ENCODE assay signal across 12 cellular contexts in genomic region chr12:30965613-30965985, GRCh38. TPM values are rescaled to one million over a fixed set of nuclear protein-coding genes. Genes with fewer than 3 reads are reported as not detected.
A peak's percentile ranks its signal among the peaks of the same experiment; 100 is the strongest.
DNase-seq lines count a peak whose midpoint lies in the region; ATAC-seq and TF ChIP-seq lines count a peak whose summit lies in the region.
"Had no signal": no experiment of that assay in that cellular context is flagged by ENCODE, and none has a peak within 500 bp of the region (broad histone marks: within the 10 kb centered on the region; RNA-seq: fewer than 3 reads in every experiment).

No MANE protein-coding gene starts in this region.

- H3K9me3 Mint-ChIP-seq in CD4-positive, alpha-beta T cell: no peaks in the 10 kb centered on the region
- H3K9me3 Mint-ChIP-seq: memory B cell had no signal

- H3K4me3 ChIP-seq in cardiac muscle cell (no peak overlapping the region), SK-N-SH (ENCODE audit: low read depth in 2 of 2, low read length in 1 of 2) (no peak overlapping the region), hepatocyte (no peak overlapping the region), stomach (no peak overlapping the region)
- H3K4me3 ChIP-seq: GM23248 had no signal

- peaks cover 14% of the 10 kb centered on the region for H3K27me3 Mint-ChIP-seq in CD4-positive, alpha-beta T cell

- H3K4me1 ChIP-seq in cardiac muscle cell (ENCODE audit: low read depth) (peaks cover 21% of the 10 kb centered on the region), SK-N-SH (ENCODE audit: control insufficient read depth in 1 of 2, insufficient read depth in 2 of 2, low read depth in 1 of 2, low read length in 1 of 2) (peaks cover 0 to 15% of the 10 kb centered on the region in 2 experiments; a peak in 1 of 4 replicates), hepatocyte (ENCODE audit: insufficient read depth) (no peaks in the 10 kb centered on the region), stomach (peaks cover 0 to 5% (median 2%) of the 10 kb centered on the region in 4 donors)

- peak; percentile 16 for TF ChIP-seq CTCF in cardiac muscle cell (IDR thresholded peaks at IDR 0.05; ENCODE audit: low read depth, low read length)
- peak; percentile 27; the same call in 1 of the 2 replicates for TF ChIP-seq CTCF in SK-N-SH (IDR thresholded peaks at IDR 0.05)
- peak; percentile 24 for TF ChIP-seq CTCF in hepatocyte (IDR thresholded peaks at IDR 0.05; ENCODE audit: poor library complexity)
- TF ChIP-seq CTCF in stomach (IDR thresholded peaks at IDR 0.05): peak in 1 of 7 experiments; percentile 17
- no peak for TF ChIP-seq CTCF in CD4-positive, alpha-beta T cell (IDR thresholded peaks at IDR 0.05)

- H3K9me2 ChIP-seq in SK-N-SH: no peaks in the 10 kb centered on the region
- no peaks in the 10 kb centered on the region for H3K9me2 ChIP-seq in hepatocyte (replicated peaks; ENCODE audit: insufficient read depth)

- TF ChIP-seq EP300 in SK-N-SH (IDR thresholded peaks at IDR 0.05; ENCODE audit: borderline replicate concordance in 1 of 2, low read depth in 1 of 2, low read length in 1 of 2) (no peak), stomach (IDR thresholded peaks at IDR 0.05) (no peak)

- TF ChIP-seq POLR2A in stomach (IDR thresholded peaks at IDR 0.05): no peak

- H3F3A ChIP-seq in SK-N-SH (replicated peaks; ENCODE audit: insufficient read depth): no peaks in the 10 kb centered on the region

- no peaks in the 10 kb centered on the region for H3K36me3 Mint-ChIP-seq in CD4-positive, alpha-beta T cell (ENCODE audit: low read depth)
- H3K36me3 Mint-ChIP-seq: memory B cell had no signal

- CTCF ChIA-PET in SK-N-SH (lab: Yijun Ruan, JAX): interaction anchor here (0.7 kb wide), 1 partner anchor 19 kb away, joined by 4 read pairs; no protein-coding TSS in a partner anchor
- CTCF ChIA-PET in CD4-positive, alpha-beta T cell (lab: Charles Lee): no interaction called here

- intact Hi-C loops in cardiac septum (cut with DNase I): no loop called here
- intact Hi-C loops in stomach (cut with DNase I; ENCODE audit: low total_unique reads): no loop called here
- intact Hi-C loops in CD4-positive, alpha-beta T cell (cut with DNase I, micrococcal nuclease): no loop called here

- H3K9ac ChIP-seq in SK-N-SH: no peak overlapping the region
- H3K9ac ChIP-seq: GM23248 had no signal

- H3K27ac Mint-ChIP-seq in CD4-positive, alpha-beta T cell: no peak overlapping the region
- H3K27ac Mint-ChIP-seq: memory B cell had no signal

- WGBS in SK-N-SH (ENCODE audit: low lambda C conversion rate): 77% methylated on average over 11 of the region's 11 CpGs
- 76% methylated on average over 11 of the region's 11 CpGs for WGBS in hepatocyte (ENCODE audit: low lambda C conversion rate, missing lambda C conversion rate)
- 61 to 79% (median 70%) methylated on average over 11 of the region's 11 CpGs for WGBS in stomach, 5 donors

- POLR2A ChIA-PET in SK-N-SH (lab: Yijun Ruan, JAX): interaction anchor here (0.6 kb wide), 1 partner anchor 115 kb away, joined by 3 read pairs; no protein-coding TSS in a partner anchor
- POLR2A ChIA-PET in CD4-positive, alpha-beta T cell (lab: Charles Lee): no interaction called here

- no peak for ATAC-seq in CD4-positive, alpha-beta T cell (ENCODE audit: poor library complexity)
- no peak for ATAC-seq in GM21786 (IDR thresholded peaks at IDR 0.05; ENCODE audit: unreplicated experiment)
- ATAC-seq: activated CD4-positive, CD25-positive, alpha-beta regulatory T cell treated with anti-CD3 and anti-CD28 coated beads, Interleukin-2, amount 50 U/mL, for 24 hours had no signal

- TF ChIP-seq RAD21 in SK-N-SH (IDR thresholded peaks at IDR 0.05; ENCODE audit: low read length): peak; percentile 32; the same call in 1 of the 2 replicates

- H3K4me1 Mint-ChIP-seq in CD4-positive, alpha-beta T cell (ENCODE audit: low read depth): no peaks in the 10 kb centered on the region

- H3K27me3 ChIP-seq in cardiac muscle cell (no peaks in the 10 kb centered on the region), SK-N-SH (ENCODE audit: insufficient read depth) (no peaks in the 10 kb centered on the region), hepatocyte (no peaks in the 10 kb centered on the region), stomach (peaks cover 0 to 24% (median 0%) of the 10 kb centered on the region in 3 donors)
- H3K27me3 ChIP-seq in CD4-positive, alpha-beta T cell (ENCODE audit: control insufficient read depth, insufficient read depth, low read length): no peaks in the 10 kb centered on the region

- H3K9me3 ChIP-seq in cardiac muscle cell (ENCODE audit: low read depth): no peaks in the 10 kb centered on the region
- H3K9me3 ChIP-seq in SK-N-SH: no peaks in the 10 kb centered on the region
- H3K9me3 ChIP-seq in hepatocyte (ENCODE audit: low read depth): no peaks in the 10 kb centered on the region
- no peaks in the 10 kb centered on the region for H3K9me3 ChIP-seq in stomach
- no peaks in the 10 kb centered on the region for H3K9me3 ChIP-seq in CD4-positive, alpha-beta T cell (ENCODE audit: control insufficient read depth, low read length)

- no peak overlapping the region for H2AFZ ChIP-seq in SK-N-SH (ENCODE audit: low read depth)
- H2AFZ ChIP-seq in hepatocyte: no peak overlapping the region
- H2AFZ ChIP-seq: GM23248 had no signal

- no peaks in the 10 kb centered on the region for H4K20me1 ChIP-seq in SK-N-SH (ENCODE audit: insufficient read depth)
- H4K20me1 ChIP-seq in hepatocyte (ENCODE audit: insufficient read depth, poor library complexity, severe bottlenecking): no peaks in the 10 kb centered on the region

- H3K79me2 ChIP-seq in SK-N-SH (ENCODE audit: insufficient read depth): no peaks in the 10 kb centered on the region
- no peaks in the 10 kb centered on the region for H3K79me2 ChIP-seq in hepatocyte

- H3K36me3 ChIP-seq in cardiac muscle cell (no peaks in the 10 kb centered on the region), SK-N-SH (replicated peaks in 1 of 2; ENCODE audit: control insufficient read depth in 1 of 2, insufficient read depth in 2 of 2, low read length in 1 of 2) (no peaks in the 10 kb centered on the region), hepatocyte (replicated peaks; ENCODE audit: insufficient read depth, low read depth) (no peaks in the 10 kb centered on the region), stomach (no peaks in the 10 kb centered on the region)

- no peak overlapping the region for H3K27ac ChIP-seq in cardiac muscle cell
- H3K27ac ChIP-seq in SK-N-SH (ENCODE audit: low read depth in 2 of 2, low read length in 1 of 2): no peak overlapping the region
- H3K27ac ChIP-seq in hepatocyte: no peak overlapping the region
- no peak overlapping the region for H3K27ac ChIP-seq in stomach
- H3K27ac ChIP-seq in CD4-positive, alpha-beta T cell (ENCODE audit: low read depth, low read length): no peak overlapping the region
- H3K27ac ChIP-seq: GM23248 had no signal

- H3K4me2 ChIP-seq in SK-N-SH (no peak overlapping the region), hepatocyte (no peak overlapping the region)

- H3K4me3 Mint-ChIP-seq in CD4-positive, alpha-beta T cell: no peak overlapping the region
- H3K4me3 Mint-ChIP-seq: memory B cell had no signal

- DNase-seq in cardiac muscle cell (ENCODE audit: low read depth in 1 of 2, low spot score in 1 of 2): no peak
- no peak for DNase-seq in cardiac septum (ENCODE audit: low spot score)
- no peak for DNase-seq in SK-N-SH
- no peak for DNase-seq in hepatocyte (ENCODE audit: low spot score)
- peak; percentile 40 for DNase-seq in stomach
- DNase-seq in CD4-positive, alpha-beta T cell: no peak
- DNase-seq in DMS153 (lab: John Stamatoyannopoulos, UW): no peak
- DNase-seq: GM23248, SIG-M5 had no signal

TF ChIP-seq in SK-N-SH, 30 proteins besides CTCF, POLR2A, EP300 and RAD21:
- TF ChIP-seq FOXJ3 (CRISPR knock-in tag; IDR thresholded peaks at IDR 0.05) (no peak), GATA2 (CRISPR knock-in tag; IDR thresholded peaks at IDR 0.05) (no peak), YY1 (IDR thresholded peaks at IDR 0.05; ENCODE audit: low read depth) (no peak), SMC3 (IDR thresholded peaks at IDR 0.05; ENCODE audit: low read depth, low read length) (peak; percentile 27; the same call in 1 of the 2 replicates), POLR2AphosphoS5 (IDR thresholded peaks at IDR 0.05; ENCODE audit: low read depth, low read length) (no peak), MEF2A (IDR thresholded peaks at IDR 0.05; ENCODE audit: borderline replicate concordance, low read depth) (no peak), MXI1 (IDR thresholded peaks at IDR 0.05; ENCODE audit: low read depth, low read length) (no peak)

RNA-seq across cellular contexts. Expression of gene TSPAN11, which starts 39.1 kb away (rescaled TPM):
- total RNA-seq in cardiac muscle cell: 19.4 and 26.1 TPM in 2 replicates
- polyA plus RNA-seq in cardiac muscle cell: 11.1 and 13.4 TPM in 2 replicates
- 1.9 TPM for total RNA-seq in cardiac septum
- polyA plus RNA-seq in SK-N-SH (2012; rRNA removed): 6.4 and 6.6 TPM in 2 replicates
- polyA plus RNA-seq in SK-N-SH (2012; cell fraction: cytosol; rRNA removed): 3.0 and 5.2 TPM in 2 replicates
- polyA plus RNA-seq in SK-N-SH (2012; cell fraction: nucleus; rRNA removed): 10.4 and 11.0 TPM in 2 replicates
- 7.5 and 9.6 TPM in 2 replicates for total RNA-seq in hepatocyte
- polyA plus RNA-seq in hepatocyte: 3.3 and 5.2 TPM in 2 replicates
- total RNA-seq in stomach: 1 to 10 TPM in 3 of 5 donors, under 1 TPM in 2; under 0.01 to 5.5 (median 1.3) TPM
- polyA plus RNA-seq in stomach: 1 to 10 TPM in 2 of 3 donors, under 1 TPM in 1; 0.80 to 3.7 (median 1.3) TPM
- total RNA-seq in CD4-positive, alpha-beta T cell: not detected
